1 cellular context compared by ENCODE assay signal in genomic region chr11:75491465-75491864, GRCh38.
TF ChIP-seq lines count a peak whose summit lies in the region.

No MANE protein-coding gene starts in this region.

TF ChIP-seq in A549, 52 proteins besides CTCF, POLR2A, EP300 and RAD21 (continued from another document):
- TF ChIP-seq REST (IDR thresholded peaks at IDR 0.05) (no peak), TFCP2L1 (CRISPR knock-in tag; IDR thresholded peaks at IDR 0.05) (no peak), CHD4 (IDR thresholded peaks at IDR 0.05; ENCODE audit: borderline replicate concordance) (no peak), HOXA7 (CRISPR knock-in tag; IDR thresholded peaks at IDR 0.05) (no peak), ELK1 (IDR thresholded peaks at IDR 0.05; ENCODE audit: low read depth, low read length) (no peak), FOSL2 (IDR thresholded peaks at IDR 0.05) (no peak), FOSL2 (CRISPR knock-in tag; IDR thresholded peaks at IDR 0.05) (no peak), JUNB (IDR thresholded peaks at IDR 0.05) (no peak), CHD2 (IDR thresholded peaks at IDR 0.05; ENCODE audit: low read length, partially characterized antibody) (no peak), TP53 (CRISPR knock-in tag; IDR thresholded peaks at IDR 0.05) (no peak), ZFP36 (IDR thresholded peaks at IDR 0.05; ENCODE audit: borderline replicate concordance, partially characterized antibody) (no peak), EHF (CRISPR knock-in tag; IDR thresholded peaks at IDR 0.05) (no peak)
